ENCODE assay signal across 22 cellular contexts in genomic region chr1:219580019-219580676, GRCh38. TPM values are rescaled to one million over a fixed set of nuclear protein-coding genes. Genes with fewer than 3 reads are reported as not detected.
A peak's percentile ranks its signal among the peaks of the same experiment; 100 is the strongest.
DNase-seq lines count a peak whose midpoint lies in the region; ATAC-seq and TF ChIP-seq lines count a peak whose summit lies in the region.
"Had no signal": no experiment of that assay in that cellular context is flagged by ENCODE, and none has a peak within 500 bp of the region (broad histone marks: within the 10 kb centered on the region; RNA-seq: fewer than 3 reads in every experiment).

No MANE protein-coding gene starts in this region.

- H3K9ac ChIP-seq in GM23248, result no peak overlapping the region
- H3K9ac ChIP-seq: KMS-11 had no signal

- peak overlapping the region; percentile 34 for H3K27ac Mint-ChIP-seq in dendritic cell treated with granulocyte-macrophage colony-stimulating factor and Interleukin-4, amounts not matched to agents 40 ng/mL and 50 ng/mL, for 4 days
- no peak overlapping the region for H3K27ac Mint-ChIP-seq in activated CD8-positive, alpha-beta T cell treated with anti-CD3 and anti-CD28 coated beads for 36 hours
- H3K27ac Mint-ChIP-seq: B cell; CD4-positive, alpha-beta memory T cell had no signal

- H3K36me3 ChIP-seq in GM23248 (ENCODE audit: low read depth), result no peaks in the 10 kb centered on the region

- peaks cover 11% of the 10 kb centered on the region; the same call in 1 of the 2 replicates for H3K4me1 ChIP-seq in GM23248 (ENCODE audit: insufficient read depth)

- CTCF ChIA-PET in activated CD8-positive, alpha-beta T cell treated with anti-CD3 and anti-CD28 coated beads for 36 hours (lab: Charles Lee), result no interaction called here

- H3K27me3 ChIP-seq in GM23248 (replicated peaks; ENCODE audit: insufficient read depth), result peaks cover 33% of the 10 kb centered on the region

- H3K27me3 Mint-ChIP-seq in dendritic cell treated with granulocyte-macrophage colony-stimulating factor and Interleukin-4, amounts not matched to agents 40 ng/mL and 50 ng/mL, for 4 days, result peaks cover 4% of the 10 kb centered on the region
- H3K27me3 Mint-ChIP-seq in activated CD8-positive, alpha-beta T cell treated with anti-CD3 and anti-CD28 coated beads for 36 hours, result no peaks in the 10 kb centered on the region

- H3K27ac ChIP-seq in GM23248, result no peak overlapping the region
- H3K27ac ChIP-seq: KMS-11 had no signal

- H3K9me2 ChIP-seq in GM23248 (ENCODE audit: insufficient read depth), result no peaks in the 10 kb centered on the region

- intact Hi-C loops in dendritic cell treated with granulocyte-macrophage colony-stimulating factor and Interleukin-4, amounts not matched to agents 40 ng/mL and 50 ng/mL, for 4 days (cut with micrococcal nuclease), result no loop called here
- intact Hi-C loops in activated CD8-positive, alpha-beta T cell treated with anti-CD3 and anti-CD28 coated beads for 36 hours (cut with micrococcal nuclease), result no loop called here
- intact Hi-C loops in Right ventricle myocardium inferior (cut with DNase I), result loop anchor here (5.0 kb wide), 2 partner anchors 82 to 162 kb away; no protein-coding TSS in a partner anchor

- no peaks in the 10 kb centered on the region for H3K79me2 ChIP-seq in GM23248 (ENCODE audit: insufficient read depth)

- 31 to 47% methylated on average over 4 of the region's 4 CpGs for WGBS in GM23248 (ENCODE audit: low coverage in 1 of 2, low lambda C conversion rate in 2 of 2, missing lambda C conversion rate in 2 of 2), 2 experiments

- peaks cover 12% of the 10 kb centered on the region for H3K9me3 Mint-ChIP-seq in dendritic cell treated with granulocyte-macrophage colony-stimulating factor and Interleukin-4, amounts not matched to agents 40 ng/mL and 50 ng/mL, for 4 days
- H3K9me3 Mint-ChIP-seq in activated CD8-positive, alpha-beta T cell treated with anti-CD3 and anti-CD28 coated beads for 36 hours, result no peaks in the 10 kb centered on the region

- H3K4me1 Mint-ChIP-seq in dendritic cell treated with granulocyte-macrophage colony-stimulating factor and Interleukin-4, amounts not matched to agents 40 ng/mL and 50 ng/mL, for 4 days (ENCODE audit: low read depth), result peaks cover 29% of the 10 kb centered on the region
- no peaks in the 10 kb centered on the region for H3K4me1 Mint-ChIP-seq in activated CD8-positive, alpha-beta T cell treated with anti-CD3 and anti-CD28 coated beads for 36 hours (ENCODE audit: low read depth)

- POLR2A ChIA-PET in activated CD8-positive, alpha-beta T cell treated with anti-CD3 and anti-CD28 coated beads for 36 hours (lab: Charles Lee), result no interaction called here

- H3K4me2 ChIP-seq in GM23248 (ENCODE audit: unreplicated experiment), result no peak overlapping the region
- H3K4me2 ChIP-seq: KMS-11 had no signal

- no peaks in the 10 kb centered on the region for H3F3A ChIP-seq in GM23248 (ENCODE audit: insufficient read depth)

- H4K20me1 ChIP-seq in GM23248 (ENCODE audit: insufficient read depth), result no peaks in the 10 kb centered on the region

- H3K4me3 ChIP-seq in GM23248, result no peak overlapping the region
- H3K4me3 ChIP-seq: GM12878 had no signal

- H2AFZ ChIP-seq in GM23248, result no peak overlapping the region

- no peak overlapping the region for H3K4me3 Mint-ChIP-seq in dendritic cell treated with granulocyte-macrophage colony-stimulating factor and Interleukin-4, amounts not matched to agents 40 ng/mL and 50 ng/mL, for 4 days
- H3K4me3 Mint-ChIP-seq in activated CD8-positive, alpha-beta T cell treated with anti-CD3 and anti-CD28 coated beads for 36 hours, result no peak overlapping the region
- H3K4me3 Mint-ChIP-seq: B cell; CD4-positive, alpha-beta memory T cell had no signal

- H3K36me3 Mint-ChIP-seq in dendritic cell treated with granulocyte-macrophage colony-stimulating factor and Interleukin-4, amounts not matched to agents 40 ng/mL and 50 ng/mL, for 4 days (ENCODE audit: low read depth), result no peaks in the 10 kb centered on the region
- H3K36me3 Mint-ChIP-seq in activated CD8-positive, alpha-beta T cell treated with anti-CD3 and anti-CD28 coated beads for 36 hours (ENCODE audit: low read depth), result no peaks in the 10 kb centered on the region
- H3K36me3 Mint-ChIP-seq: CD4-positive, alpha-beta memory T cell had no signal

- in situ Hi-C loops in GM23248 (cut with MboI), result no loop called here

- peak; percentile 55 for ATAC-seq in left lobe of liver
- ATAC-seq in activated CD8-positive, alpha-beta T cell treated with anti-CD3 and anti-CD28 coated beads for 36 hours, result no peak
- no peak for ATAC-seq in Right ventricle myocardium inferior
- no peak for ATAC-seq in GM21367 (IDR thresholded peaks at IDR 0.05; ENCODE audit: unreplicated experiment)
- ATAC-seq: GM12878, Panc1 had no signal

- DNase-seq in GM23248, result peak; percentile 6
- peak; percentile 12 for DNase-seq in M059J (ENCODE audit: low read depth)
- DNase-seq in left lobe of liver (ENCODE audit: low spot score), result no peak
- DNase-seq in activated CD8-positive, alpha-beta T cell treated with anti-CD3 and anti-CD28 coated beads for 36 hours, result no peak
- DNase-seq in Right ventricle myocardium inferior (ENCODE audit: missing footprints), result no peak
- no peak for DNase-seq in AG08395 (ENCODE audit: low spot score)
- DNase-seq: CD4-positive, alpha-beta memory T cell; DMS79; MV-4-11; NCI-H1417 treated with DMSO at 0.1 percent for 48 hours; NCI-H2029; NCI-H510A; NCI-H82; SHP77 had no signal

- H3K9me3 ChIP-seq in GM23248 (ENCODE audit: low read depth), result no peaks in the 10 kb centered on the region

- no peak for TF ChIP-seq CTCF in activated CD8-positive, alpha-beta T cell treated with anti-CD3 and anti-CD28 coated beads for 36 hours (IDR thresholded peaks at IDR 0.05)

RNA-seq across cellular contexts. Expression of gene ZC3H11B, which starts 32.8 kb away (rescaled TPM):
- total RNA-seq in GM23248 (2014; rRNA removed; shearing (Covaris generic)), result not detected in 2 replicates
- not detected in 2 replicates for polyA plus RNA-seq in GM23248 (2016; fragmentation: Nextera tagmentation; extraction: Ambion mirVana)
- total RNA-seq in M059J (2014; rRNA removed; shearing (Covaris generic)), result 0.05 and 0.10 TPM in 2 replicates
- total RNA-seq in left lobe of liver (not detected), Right ventricle myocardium inferior (1.5 TPM)
- total RNA-seq in activated CD8-positive, alpha-beta T cell treated with anti-CD3 and anti-CD28 coated beads for 36 hours, result under 1 TPM in 1 of 2 experiments, not detected in 1; 0.36 TPM
- total RNA-seq: CD4-positive, alpha-beta memory T cell; G401; H1 had no signal
- polyA plus RNA-seq: CD4-positive, alpha-beta memory T cell had no signal

Comparison
In these comparisons a context has a peak if more than half of its experiments do, and no peak if none do; other contexts are left out.
1. DNase-seq: peak in GM23248 (single experiment) and M059J (single experiment); none in left lobe of liver (single experiment), activated CD8-positive, alpha-beta T cell treated with anti-CD3 and anti-CD28 coated beads for 36 hours (single experiment), Right ventricle myocardium inferior (single experiment) and AG08395 (single experiment).